8 cellular contexts compared by ENCODE assay signal in genomic region chr13:98853791-98854191, GRCh38.
DNase-seq lines count a peak whose midpoint lies in the region; ATAC-seq and TF ChIP-seq lines count a peak whose summit lies in the region.

No MANE protein-coding gene starts in this region.

- no peaks in the 10 kb centered on the region for H3K4me1 ChIP-seq in naive thymus-derived CD4-positive, alpha-beta T cell (ENCODE audit: control insufficient read depth in 2 of 2, insufficient read depth in 2 of 2, low read length in 2 of 2)
- no peaks in the 10 kb centered on the region for H3K4me1 ChIP-seq in BE2C
- H3K4me1 ChIP-seq in Karpas-422 (ENCODE audit: low read length): no peaks in the 10 kb centered on the region
- H3K4me1 ChIP-seq in thyroid gland: no peaks in the 10 kb centered on the region

- no peak overlapping the region for H3K4me3 ChIP-seq in naive thymus-derived CD4-positive, alpha-beta T cell (ENCODE audit: low read length)
- H3K4me3 ChIP-seq in BE2C (ENCODE audit: low read depth, low read length): no peak overlapping the region
- H3K4me3 ChIP-seq in Karpas-422 (ENCODE audit: low read length): no peak overlapping the region
- no peak overlapping the region for H3K4me3 ChIP-seq in thyroid gland (replicated peaks in 1 of 3)

- H3K27ac Mint-ChIP-seq in naive thymus-derived CD4-positive, alpha-beta T cell: peak overlapping the region in 3 of 9 donors; percentile 32 to 74 (median 52)

- in situ Hi-C loops in KBM-7 (cut with MboI; ENCODE audit: low pct_unique_long_range_greater_than_20kb, low sequenced_read_pairs): no loop called here

- peaks cover 16 to 68% (median 45%) of the 10 kb centered on the region in 5 donors for H3K36me3 Mint-ChIP-seq in naive thymus-derived CD4-positive, alpha-beta T cell

- intact Hi-C loops in naive thymus-derived CD4-positive, alpha-beta T cell (cut with micrococcal nuclease): loop anchor here in 1 of 2 donors (2.0 kb wide), 1 partner anchor 21 kb away; no protein-coding TSS in a partner anchor
- intact Hi-C loops in thyroid gland (cut with DNase I): no loop called here

- 83 to 84% methylated on average over 6 of the region's 6 CpGs for WGBS in thyroid gland, 2 donors

- H3K36me3 ChIP-seq in naive thymus-derived CD4-positive, alpha-beta T cell (ENCODE audit: control insufficient read depth in 2 of 3, insufficient read depth in 3 of 3, low read length in 3 of 3): peaks cover 5 to 66% (median 9%) of the 10 kb centered on the region in 3 experiments
- H3K36me3 ChIP-seq in BE2C (no peaks in the 10 kb centered on the region), Karpas-422 (ENCODE audit: insufficient read depth, low read length) (no peaks in the 10 kb centered on the region), thyroid gland (peaks cover 4 to 9% of the 10 kb centered on the region in 2 donors)

- H3K4me2 ChIP-seq in Karpas-422 (ENCODE audit: low read depth, low read length, poor library complexity, severe bottlenecking): no peak overlapping the region

- H3K27ac ChIP-seq in naive thymus-derived CD4-positive, alpha-beta T cell (ENCODE audit: low read depth, low read length): no peak overlapping the region
- H3K27ac ChIP-seq in Karpas-422 (ENCODE audit: low read length): no peak overlapping the region
- no peak overlapping the region for H3K27ac ChIP-seq in thyroid gland

- H3K9me3 ChIP-seq in naive thymus-derived CD4-positive, alpha-beta T cell (ENCODE audit: control insufficient read depth in 2 of 3, low read length in 3 of 3): no peaks in the 10 kb centered on the region
- no peaks in the 10 kb centered on the region for H3K9me3 ChIP-seq in BE2C
- H3K9me3 ChIP-seq in Karpas-422 (ENCODE audit: low read length): no peaks in the 10 kb centered on the region
- no peaks in the 10 kb centered on the region for H3K9me3 ChIP-seq in thyroid gland

- TF ChIP-seq POLR2A in thyroid gland (IDR thresholded peaks at IDR 0.05): no peak

- H3K4me3 Mint-ChIP-seq in naive thymus-derived CD4-positive, alpha-beta T cell: peak overlapping the region in 1 of 10 donors; percentile 73

- TF ChIP-seq CTCF in BE2C (IDR thresholded peaks at IDR 0.05; ENCODE audit: low read depth, low read length) (no peak), thyroid gland (IDR thresholded peaks at IDR 0.05) (no peak)

- peak; percentile 99 for ATAC-seq in GM18907 (IDR thresholded peaks at IDR 0.05; ENCODE audit: unreplicated experiment)
- ATAC-seq in HG02798 (IDR thresholded peaks at IDR 0.05; ENCODE audit: poor library complexity, unreplicated experiment): peak; percentile 99
- ATAC-seq in naive thymus-derived CD4-positive, alpha-beta T cell: peak; percentile 78

- H3K27me3 ChIP-seq in naive thymus-derived CD4-positive, alpha-beta T cell (ENCODE audit: control insufficient read depth in 2 of 2, insufficient read depth in 2 of 2, low read length in 2 of 2): no peaks in the 10 kb centered on the region
- H3K27me3 ChIP-seq in BE2C (no peaks in the 10 kb centered on the region), Karpas-422 (ENCODE audit: low read length) (no peaks in the 10 kb centered on the region), thyroid gland (no peaks in the 10 kb centered on the region)

- no peaks in the 10 kb centered on the region for H3K79me2 ChIP-seq in Karpas-422 (ENCODE audit: low read length)

- H4K20me1 ChIP-seq in Karpas-422 (ENCODE audit: insufficient read depth, low read depth, low read length): no peaks in the 10 kb centered on the region

- no peaks in the 10 kb centered on the region for H3K9me3 Mint-ChIP-seq in naive thymus-derived CD4-positive, alpha-beta T cell

- peaks cover 0 to 17% (median 0%) of the 10 kb centered on the region in 7 donors for H3K4me1 Mint-ChIP-seq in naive thymus-derived CD4-positive, alpha-beta T cell

- H2AFZ ChIP-seq in Karpas-422 (ENCODE audit: low read length): no peak overlapping the region

- CTCF ChIA-PET in naive thymus-derived CD4-positive, alpha-beta T cell (lab: Charles Lee): interaction anchor here (0.7 kb wide), 1 partner anchor 1005 kb away, joined by 3 read pairs; no protein-coding TSS in a partner anchor

- no peak overlapping the region for H3K9ac ChIP-seq in Karpas-422 (ENCODE audit: low read length)

- no peaks in the 10 kb centered on the region for H3K9me2 ChIP-seq in Karpas-422 (replicated peaks; ENCODE audit: insufficient read depth, low read length)

- peak; percentile 71 to 82 for DNase-seq in activated CD4-positive, alpha-beta T cell treated with anti-CD3 and anti-CD28 coated beads, Interleukin-2, amount 50 U/mL, for 48 hours
- DNase-seq in naive thymus-derived CD4-positive, alpha-beta T cell: peak in 1 of 9 donors; percentile 74
- DNase-seq in BE2C: no peak
- no peak for DNase-seq in Karpas-422
- DNase-seq in thyroid gland: no peak
- no peak for DNase-seq in KBM-7

- POLR2A ChIA-PET in naive thymus-derived CD4-positive, alpha-beta T cell (lab: Charles Lee): no interaction called here

- no peaks in the 10 kb centered on the region for H3K27me3 Mint-ChIP-seq in naive thymus-derived CD4-positive, alpha-beta T cell

Comparison
In these comparisons a context has a peak if more than half of its experiments do, and no peak if none do; other contexts are left out.
1. DNase-seq: peak in activated CD4-positive, alpha-beta T cell treated with anti-CD3 and anti-CD28 coated beads, Interleukin-2, amount 50 U/mL, for 48 hours (2 of 2); none in BE2C (single experiment), Karpas-422 (single experiment), thyroid gland (0 of 2) and KBM-7 (single experiment).
2. Peak in every context shown above with its lines, with median percentiles within 50 percentile points of each other: ATAC-seq.